Comparison of ENCODE assay signal across 22 cellular contexts in the genomic region with DNA sequence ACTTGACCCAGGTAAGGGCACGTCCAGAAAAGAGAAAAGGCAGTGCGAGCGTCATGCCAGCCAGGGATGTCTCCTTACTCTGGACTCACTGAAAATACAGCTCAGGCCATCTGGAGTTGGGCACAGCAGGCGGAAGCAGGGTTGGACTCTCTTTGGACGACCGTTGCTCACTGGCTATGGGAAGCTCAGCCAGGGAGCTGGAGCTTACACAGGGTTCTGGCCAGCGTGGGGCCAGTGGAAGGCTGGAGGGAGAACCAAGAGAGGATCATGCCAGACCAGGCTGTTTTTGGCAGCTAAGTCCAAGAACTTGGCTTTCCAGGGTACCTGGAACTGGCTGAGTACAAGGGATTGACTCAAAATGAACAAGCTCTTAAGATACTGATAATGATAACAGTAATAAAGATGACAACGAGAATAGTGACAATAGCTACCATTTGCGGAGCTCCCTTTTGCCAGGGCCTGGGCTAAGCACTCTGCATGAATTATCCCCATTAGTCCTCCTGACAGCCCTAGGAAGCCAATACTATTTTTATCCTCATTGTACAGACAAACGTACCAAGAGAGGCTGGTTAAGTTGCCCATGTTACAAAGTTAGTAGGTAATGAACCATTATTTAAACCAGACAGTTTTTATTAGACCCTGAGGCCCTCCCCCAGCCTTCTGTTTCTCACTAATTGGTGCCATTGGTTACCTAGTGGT.
"Had no signal": no experiment of that assay in that cellular context is flagged by ENCODE, and none has a peak within 500 bp of the region (broad histone marks: within the 10 kb centered on the region; RNA-seq: fewer than 3 reads in every experiment).

No MANE protein-coding gene starts in this region.

- H3K27me3 ChIP-seq: body of pancreas, foreskin keratinocyte, heart left ventricle, right lobe of liver, transverse colon had no signal

- H3K9me3 ChIP-seq: body of pancreas, heart left ventricle, lower lobe of right lung, right lobe of liver, transverse colon had no signal

- H3K27ac ChIP-seq: body of pancreas, foreskin keratinocyte, heart left ventricle, lower lobe of right lung, right lobe of liver, transverse colon had no signal

- H3K4me1 ChIP-seq: body of pancreas, foreskin keratinocyte, lower lobe of right lung, right lobe of liver, transverse colon had no signal

- ATAC-seq: activated CD4-positive, alpha-beta T cell treated with anti-CD3 and anti-CD28 coated beads for 36 hours; body of pancreas; effector memory CD8-positive, alpha-beta T cell; esophagus mucosa; foreskin keratinocyte; left colon; natural killer cell treated with Interleukin-12 subunit alpha and Interleukin-12 subunit beta and Interleukin-15 and Interleukin-18, amount 100 ng/mL, for 72 hours; right lobe of liver had no signal

- H3K4me3 ChIP-seq: body of pancreas, heart left ventricle, lower lobe of right lung, right lobe of liver, transverse colon had no signal

- DNase-seq: activated CD4-positive, alpha-beta T cell treated with anti-CD3 and anti-CD28 coated beads for 36 hours; activated CD4-positive, CD25-positive, alpha-beta regulatory T cell; activated T-cell treated with anti-CD3 and anti-CD28 coated beads, Interleukin-2, amount 50 U/mL, for 48 hours; body of pancreas; cortex of kidney; effector memory CD8-positive, alpha-beta T cell; foreskin keratinocyte; heart left ventricle; hypothalamus; immature natural killer cell; kidney; left colon; lower lobe of right lung; mesendoderm; posterior cingulate gyrus; right lobe of liver; stimulated activated CD4-positive, alpha-beta T cell treated with anti-CD3 and anti-CD28 coated beads, Interleukin-2, amount 100 ng/mL, for 48 hours; stimulated activated naive CD4-positive, alpha-beta T cell treated with Interleukin-2 at 50 U/mL for 16 hours; T-helper 1 cell; transverse colon had no signal

- H3K36me3 ChIP-seq: heart left ventricle, lower lobe of right lung, right lobe of liver, transverse colon had no signal
